1 cellular context compared by ENCODE assay signal in the genomic region with DNA sequence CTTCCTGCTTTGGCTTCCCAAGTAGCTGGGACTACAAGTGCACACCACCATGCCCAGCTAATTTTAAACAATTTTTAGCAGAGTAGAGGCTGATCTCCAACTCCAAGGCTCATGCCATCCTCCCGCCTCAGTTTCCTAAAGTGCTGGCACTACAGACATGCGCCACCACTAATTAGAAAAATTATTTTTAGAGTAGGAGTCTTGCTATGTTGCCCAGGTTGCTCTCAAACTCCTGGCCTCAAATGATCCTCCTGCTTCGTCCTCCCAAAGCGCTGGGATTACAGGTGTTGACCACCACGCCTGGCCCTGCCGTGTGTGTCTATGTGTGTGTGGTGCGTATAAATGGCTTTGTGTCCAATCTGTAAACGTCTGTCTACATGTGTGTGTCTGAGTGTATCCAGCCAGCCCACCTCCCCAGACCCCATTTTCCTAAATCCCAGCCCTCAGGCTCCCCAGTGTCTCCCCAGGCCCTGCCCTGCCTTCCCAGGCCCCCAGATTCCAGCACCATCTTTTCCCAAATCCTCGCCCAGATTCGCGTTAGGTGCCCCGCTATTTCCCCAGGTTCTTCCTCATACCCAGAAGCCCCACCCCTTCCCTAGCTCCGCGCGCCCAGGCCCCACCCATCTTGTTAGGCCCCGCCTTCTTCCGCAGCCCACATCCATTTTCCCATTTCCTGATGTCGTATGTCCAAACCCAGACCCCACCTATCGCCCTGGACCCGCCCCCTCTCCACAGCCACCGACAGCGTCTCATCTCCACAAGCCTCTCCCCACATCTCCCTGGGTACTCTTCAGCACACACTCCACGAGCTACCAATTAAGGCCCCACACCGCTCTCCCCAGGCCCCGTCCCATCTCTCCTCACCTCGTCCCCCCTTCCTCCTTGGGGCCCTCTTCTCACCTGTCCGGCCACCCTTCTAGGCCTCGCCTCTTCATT.
TF ChIP-seq lines count a peak whose summit lies in the region.

No MANE protein-coding gene starts in this region.

TF ChIP-seq in K562, 482 proteins besides CTCF, POLR2A, EP300 and RAD21 (continued from another document and continues in another):
- TF ChIP-seq, protein P1, sequence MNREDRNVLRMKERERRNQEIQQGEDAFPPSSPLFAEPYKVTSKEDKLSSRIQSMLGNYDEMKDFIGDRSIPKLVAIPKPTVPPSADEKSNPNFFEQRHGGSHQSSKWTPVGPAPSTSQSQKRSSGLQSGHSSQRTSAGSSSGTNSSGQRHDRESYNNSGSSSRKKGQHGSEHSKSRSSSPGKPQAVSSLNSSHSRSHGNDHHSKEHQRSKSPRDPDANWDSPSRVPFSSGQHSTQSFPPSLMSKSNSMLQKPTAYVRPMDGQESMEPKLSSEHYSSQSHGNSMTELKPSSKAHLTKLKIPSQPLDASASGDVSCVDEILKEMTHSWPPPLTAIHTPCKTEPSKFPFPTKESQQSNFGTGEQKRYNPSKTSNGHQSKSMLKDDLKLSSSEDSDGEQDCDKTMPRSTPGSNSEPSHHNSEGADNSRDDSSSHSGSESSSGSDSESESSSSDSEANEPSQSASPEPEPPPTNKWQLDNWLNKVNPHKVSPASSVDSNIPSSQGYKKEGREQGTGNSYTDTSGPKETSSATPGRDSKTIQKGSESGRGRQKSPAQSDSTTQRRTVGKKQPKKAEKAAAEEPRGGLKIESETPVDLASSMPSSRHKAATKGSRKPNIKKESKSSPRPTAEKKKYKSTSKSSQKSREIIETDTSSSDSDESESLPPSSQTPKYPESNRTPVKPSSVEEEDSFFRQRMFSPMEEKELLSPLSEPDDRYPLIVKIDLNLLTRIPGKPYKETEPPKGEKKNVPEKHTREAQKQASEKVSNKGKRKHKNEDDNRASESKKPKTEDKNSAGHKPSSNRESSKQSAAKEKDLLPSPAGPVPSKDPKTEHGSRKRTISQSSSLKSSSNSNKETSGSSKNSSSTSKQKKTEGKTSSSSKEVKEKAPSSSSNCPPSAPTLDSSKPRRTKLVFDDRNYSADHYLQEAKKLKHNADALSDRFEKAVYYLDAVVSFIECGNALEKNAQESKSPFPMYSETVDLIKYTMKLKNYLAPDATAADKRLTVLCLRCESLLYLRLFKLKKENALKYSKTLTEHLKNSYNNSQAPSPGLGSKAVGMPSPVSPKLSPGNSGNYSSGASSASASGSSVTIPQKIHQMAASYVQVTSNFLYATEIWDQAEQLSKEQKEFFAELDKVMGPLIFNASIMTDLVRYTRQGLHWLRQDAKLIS (CRISPR knock-in tag; IDR thresholded peaks at IDR 0.05), result 0 out of 2 replicates have a peak, but pooled peaks have one; percentile 56
- TF ChIP-seq NFIC (IDR thresholded peaks at IDR 0.05) (peak; percentile 22; the same call in 1 of the 2 replicates), TOE1 (IDR thresholded peaks at IDR 0.05; ENCODE audit: borderline replicate concordance) (peak; percentile 83; the same call in 1 of the 2 replicates), TOE1 (CRISPR knock-in tag; IDR thresholded peaks at IDR 0.05; ENCODE audit: borderline replicate concordance, low read depth) (no peak), MBD2 (IDR thresholded peaks at IDR 0.05; ENCODE audit: borderline replicate concordance, low read depth) (0 out of 2 replicates have a peak, but pooled peaks have one; percentile 6), ZFP30 (CRISPR knock-in tag; IDR thresholded peaks at IDR 0.05; ENCODE audit: borderline replicate concordance) (no peak), NBN (IDR thresholded peaks at IDR 0.05; ENCODE audit: low read depth) (peak; percentile 92), POLR2AphosphoS5 (IDR thresholded peaks at IDR 0.05; ENCODE audit: control insufficient read depth, insufficient read depth, low read depth, low read length) (no peak), FOXK2 (conservative IDR thresholded peaks at IDR 0.05 in 1 of 2, IDR thresholded peaks at IDR 0.05 in 1 of 2; ENCODE audit: low read depth in 2 of 2) (peak; percentile 79 to 83; a peak in 3 of 4 replicates), ZNF785 (CRISPR knock-in tag; IDR thresholded peaks at IDR 0.05) (no peak), ZSCAN29 (IDR thresholded peaks at IDR 0.05) (0 out of 2 replicates have a peak, but pooled peaks have one; percentile 21), KHSRP (IDR thresholded peaks at IDR 0.05) (0 out of 2 replicates have a peak, but pooled peaks have one; percentile 27), SETDB1 (IDR thresholded peaks at IDR 0.05; ENCODE audit: low read length) (no peak), ZNF316 (IDR thresholded peaks at IDR 0.05) (0 out of 2 replicates have a peak, but pooled peaks have one; percentile 10), MCM7 (IDR thresholded peaks at IDR 0.05) (peak; percentile 59 to 71; a peak in 2 of 4 replicates), BRD9 (IDR thresholded peaks at IDR 0.05; ENCODE audit: low read depth, partially characterized antibody) (peak; percentile 31), NCOA1 (IDR thresholded peaks at IDR 0.05; ENCODE audit: low read depth) (peak; percentile 49; the same call in 1 of the 2 replicates), TRIM24 (IDR thresholded peaks at IDR 0.05) (peak; percentile 32 to 41; a peak in 1 of 4 replicates), SAP30 (IDR thresholded peaks at IDR 0.05; ENCODE audit: borderline replicate concordance, insufficient read depth, low read depth, low read length, poor library complexity, severe bottlenecking) (peak; percentile 64), HLTF (IDR thresholded peaks at IDR 0.05) (peak; percentile 91), ILF3 (IDR thresholded peaks at IDR 0.05; ENCODE audit: borderline replicate concordance) (no peak), ESRRA (IDR thresholded peaks at IDR 0.05; ENCODE audit: borderline replicate concordance, low read depth) (0 out of 2 replicates have a peak, but pooled peaks have one; percentile 2), CREM (IDR thresholded peaks at IDR 0.05; ENCODE audit: low read depth) (peak; percentile 47; the same call in 1 of the 2 replicates)
- TF ChIP-seq, protein P2, sequence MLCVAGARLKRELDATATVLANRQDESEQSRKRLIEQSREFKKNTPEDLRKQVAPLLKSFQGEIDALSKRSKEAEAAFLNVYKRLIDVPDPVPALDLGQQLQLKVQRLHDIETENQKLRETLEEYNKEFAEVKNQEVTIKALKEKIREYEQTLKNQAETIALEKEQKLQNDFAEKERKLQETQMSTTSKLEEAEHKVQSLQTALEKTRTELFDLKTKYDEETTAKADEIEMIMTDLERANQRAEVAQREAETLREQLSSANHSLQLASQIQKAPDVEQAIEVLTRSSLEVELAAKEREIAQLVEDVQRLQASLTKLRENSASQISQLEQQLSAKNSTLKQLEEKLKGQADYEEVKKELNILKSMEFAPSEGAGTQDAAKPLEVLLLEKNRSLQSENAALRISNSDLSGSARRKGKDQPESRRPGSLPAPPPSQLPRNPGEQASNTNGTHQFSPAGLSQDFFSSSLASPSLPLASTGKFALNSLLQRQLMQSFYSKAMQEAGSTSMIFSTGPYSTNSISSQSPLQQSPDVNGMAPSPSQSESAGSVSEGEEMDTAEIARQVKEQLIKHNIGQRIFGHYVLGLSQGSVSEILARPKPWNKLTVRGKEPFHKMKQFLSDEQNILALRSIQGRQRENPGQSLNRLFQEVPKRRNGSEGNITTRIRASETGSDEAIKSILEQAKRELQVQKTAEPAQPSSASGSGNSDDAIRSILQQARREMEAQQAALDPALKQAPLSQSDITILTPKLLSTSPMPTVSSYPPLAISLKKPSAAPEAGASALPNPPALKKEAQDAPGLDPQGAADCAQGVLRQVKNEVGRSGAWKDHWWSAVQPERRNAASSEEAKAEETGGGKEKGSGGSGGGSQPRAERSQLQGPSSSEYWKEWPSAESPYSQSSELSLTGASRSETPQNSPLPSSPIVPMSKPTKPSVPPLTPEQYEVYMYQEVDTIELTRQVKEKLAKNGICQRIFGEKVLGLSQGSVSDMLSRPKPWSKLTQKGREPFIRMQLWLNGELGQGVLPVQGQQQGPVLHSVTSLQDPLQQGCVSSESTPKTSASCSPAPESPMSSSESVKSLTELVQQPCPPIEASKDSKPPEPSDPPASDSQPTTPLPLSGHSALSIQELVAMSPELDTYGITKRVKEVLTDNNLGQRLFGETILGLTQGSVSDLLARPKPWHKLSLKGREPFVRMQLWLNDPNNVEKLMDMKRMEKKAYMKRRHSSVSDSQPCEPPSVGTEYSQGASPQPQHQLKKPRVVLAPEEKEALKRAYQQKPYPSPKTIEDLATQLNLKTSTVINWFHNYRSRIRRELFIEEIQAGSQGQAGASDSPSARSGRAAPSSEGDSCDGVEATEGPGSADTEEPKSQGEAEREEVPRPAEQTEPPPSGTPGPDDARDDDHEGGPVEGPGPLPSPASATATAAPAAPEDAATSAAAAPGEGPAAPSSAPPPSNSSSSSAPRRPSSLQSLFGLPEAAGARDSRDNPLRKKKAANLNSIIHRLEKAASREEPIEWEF (CRISPR knock-in tag; IDR thresholded peaks at IDR 0.05), result no peak
- TF ChIP-seq, protein P3, sequence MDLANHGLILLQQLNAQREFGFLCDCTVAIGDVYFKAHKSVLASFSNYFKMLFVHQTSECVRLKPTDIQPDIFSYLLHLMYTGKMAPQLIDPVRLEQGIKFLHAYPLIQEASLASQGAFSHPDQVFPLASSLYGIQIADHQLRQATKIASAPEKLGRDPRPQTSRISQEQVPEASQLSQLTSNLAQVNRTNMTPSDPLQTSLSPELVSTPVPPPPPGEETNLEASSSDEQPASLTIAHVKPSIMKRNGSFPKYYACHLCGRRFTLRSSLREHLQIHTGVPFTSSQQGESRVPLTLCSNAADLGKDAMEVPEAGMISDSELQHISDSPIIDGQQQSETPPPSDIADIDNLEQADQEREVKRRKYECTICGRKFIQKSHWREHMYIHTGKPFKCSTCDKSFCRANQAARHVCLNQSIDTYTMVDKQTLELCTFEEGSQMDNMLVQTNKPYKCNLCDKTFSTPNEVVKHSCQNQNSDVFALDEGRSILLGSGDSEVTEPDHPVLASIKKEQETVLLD (IDR thresholded peaks at IDR 0.05), result peak; percentile 57; the same call in 1 of the 2 replicates
- TF ChIP-seq, protein P4, sequence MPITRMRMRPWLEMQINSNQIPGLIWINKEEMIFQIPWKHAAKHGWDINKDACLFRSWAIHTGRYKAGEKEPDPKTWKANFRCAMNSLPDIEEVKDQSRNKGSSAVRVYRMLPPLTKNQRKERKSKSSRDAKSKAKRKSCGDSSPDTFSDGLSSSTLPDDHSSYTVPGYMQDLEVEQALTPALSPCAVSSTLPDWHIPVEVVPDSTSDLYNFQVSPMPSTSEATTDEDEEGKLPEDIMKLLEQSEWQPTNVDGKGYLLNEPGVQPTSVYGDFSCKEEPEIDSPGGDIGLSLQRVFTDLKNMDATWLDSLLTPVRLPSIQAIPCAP (CRISPR knock-in tag; IDR thresholded peaks at IDR 0.05; ENCODE audit: borderline replicate concordance), result no peak
- TF ChIP-seq, protein P5, sequence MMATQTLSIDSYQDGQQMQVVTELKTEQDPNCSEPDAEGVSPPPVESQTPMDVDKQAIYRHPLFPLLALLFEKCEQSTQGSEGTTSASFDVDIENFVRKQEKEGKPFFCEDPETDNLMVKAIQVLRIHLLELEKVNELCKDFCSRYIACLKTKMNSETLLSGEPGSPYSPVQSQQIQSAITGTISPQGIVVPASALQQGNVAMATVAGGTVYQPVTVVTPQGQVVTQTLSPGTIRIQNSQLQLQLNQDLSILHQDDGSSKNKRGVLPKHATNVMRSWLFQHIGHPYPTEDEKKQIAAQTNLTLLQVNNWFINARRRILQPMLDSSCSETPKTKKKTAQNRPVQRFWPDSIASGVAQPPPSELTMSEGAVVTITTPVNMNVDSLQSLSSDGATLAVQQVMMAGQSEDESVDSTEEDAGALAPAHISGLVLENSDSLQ (IDR thresholded peaks at IDR 0.05), result peak; percentile 81
- TF ChIP-seq, protein P6, sequence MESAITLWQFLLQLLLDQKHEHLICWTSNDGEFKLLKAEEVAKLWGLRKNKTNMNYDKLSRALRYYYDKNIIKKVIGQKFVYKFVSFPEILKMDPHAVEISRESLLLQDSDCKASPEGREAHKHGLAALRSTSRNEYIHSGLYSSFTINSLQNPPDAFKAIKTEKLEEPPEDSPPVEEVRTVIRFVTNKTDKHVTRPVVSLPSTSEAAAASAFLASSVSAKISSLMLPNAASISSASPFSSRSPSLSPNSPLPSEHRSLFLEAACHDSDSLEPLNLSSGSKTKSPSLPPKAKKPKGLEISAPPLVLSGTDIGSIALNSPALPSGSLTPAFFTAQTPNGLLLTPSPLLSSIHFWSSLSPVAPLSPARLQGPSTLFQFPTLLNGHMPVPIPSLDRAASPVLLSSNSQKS (CRISPR knock-in tag; IDR thresholded peaks at IDR 0.05), result no peak
